12 cellular contexts compared by ENCODE assay signal in the genomic region with DNA sequence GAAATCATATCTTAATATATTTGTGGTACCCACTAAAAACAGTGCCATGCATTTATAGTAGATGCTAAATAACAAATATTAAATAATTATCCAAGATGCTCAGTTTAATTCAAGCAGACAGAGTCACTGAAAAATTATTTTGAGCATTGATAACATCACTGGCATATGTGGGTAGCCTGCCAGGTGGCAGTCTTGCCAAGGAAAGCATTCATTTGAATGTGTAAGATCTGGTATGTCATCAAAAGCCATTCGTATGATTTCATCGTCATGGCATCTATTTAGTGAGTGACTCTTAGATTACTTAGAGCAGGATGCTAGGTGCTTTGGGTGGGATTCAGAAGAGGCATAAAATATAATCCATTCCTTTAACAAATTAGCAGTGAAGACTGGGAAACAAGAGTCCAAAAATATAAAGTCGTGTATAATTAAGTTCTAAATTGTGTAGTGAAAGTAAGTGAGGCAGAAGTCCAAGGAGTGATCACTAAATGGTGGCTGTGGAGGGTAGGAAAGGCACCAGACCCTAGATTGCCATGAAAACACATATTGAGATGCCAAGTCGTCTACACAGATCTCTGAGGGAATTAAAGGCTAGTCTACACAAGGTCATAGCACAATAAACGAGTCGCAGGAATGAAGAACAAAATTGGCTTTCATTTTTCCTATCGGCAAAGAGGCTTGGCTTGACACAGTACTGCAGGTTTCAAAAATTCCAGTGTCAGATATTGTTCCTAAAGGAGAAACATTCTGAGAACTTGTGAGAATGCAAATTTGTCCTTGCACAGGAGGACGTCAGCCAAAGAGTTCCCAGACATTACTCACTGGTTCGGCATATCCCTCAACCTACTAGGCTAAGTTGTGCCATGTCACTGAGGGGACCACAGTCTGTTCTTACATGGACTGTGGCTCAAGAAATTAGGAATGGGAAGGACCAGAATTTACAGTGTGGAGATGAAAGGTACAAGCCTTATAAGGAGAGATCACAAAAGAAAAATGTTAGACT.
DNase-seq lines count a peak whose midpoint lies in the region; ATAC-seq and TF ChIP-seq lines count a peak whose summit lies in the region.
"Had no signal": no experiment of that assay in that cellular context is flagged by ENCODE, and none has a peak within 500 bp of the region (broad histone marks: within the 10 kb centered on the region; RNA-seq: fewer than 3 reads in every experiment).

No MANE protein-coding gene starts in this region.

- TF ChIP-seq CTCF in RWPE2 (IDR thresholded peaks at IDR 0.05; ENCODE audit: poor library complexity, severe bottlenecking) = peak; percentile 17
- no peak for TF ChIP-seq CTCF in fibroblast of the aortic adventitia (IDR thresholded peaks at IDR 0.05; ENCODE audit: insufficient read depth, low read length)
- TF ChIP-seq CTCF in tibial artery (IDR thresholded peaks at IDR 0.05) = no peak

- H3K9me3 ChIP-seq in RWPE2 (ENCODE audit: severe bottlenecking) = no peaks in the 10 kb centered on the region
- no peaks in the 10 kb centered on the region for H3K9me3 ChIP-seq in tibial artery
- H3K9me3 ChIP-seq: testis had no signal

- H3K27ac ChIP-seq in RWPE2 (ENCODE audit: poor library complexity, severe bottlenecking) (no peak overlapping the region), tibial artery (peak overlapping the region; percentile 52 to 69)
- H3K27ac ChIP-seq: cardiac muscle cell, testis had no signal

- ATAC-seq in RWPE2 (ENCODE audit: low read depth) = peak; percentile 57; the same call in 2 of the 3 replicates
- ATAC-seq in HG02623 (IDR thresholded peaks at IDR 0.05; ENCODE audit: unreplicated experiment) = no peak

- H3K27me3 ChIP-seq in RWPE2 (ENCODE audit: insufficient read depth, poor library complexity, severe bottlenecking) = no peaks in the 10 kb centered on the region
- no peaks in the 10 kb centered on the region for H3K27me3 ChIP-seq in tibial artery
- H3K27me3 ChIP-seq: cardiac muscle cell, testis had no signal

- H3K4me1 ChIP-seq in RWPE2 (ENCODE audit: insufficient read depth, poor library complexity, severe bottlenecking) = no peaks in the 10 kb centered on the region
- peaks cover 0 to 27% (median 4%) of the 10 kb centered on the region in 4 donors for H3K4me1 ChIP-seq in tibial artery
- H3K4me1 ChIP-seq: testis had no signal

- intact Hi-C loops in tibial artery (cut with DNase I; ENCODE audit: low total_unique reads) = no loop called here

- DNase-seq in NCI-H2081 (lab: John Stamatoyannopoulos, UW) (peak; percentile 5 to 19), NCI-H2081 treated with DMSO at 0.1 percent for 48 hours (lab: John Stamatoyannopoulos, UW) (no peak), RWPE2 (ENCODE audit: low spot score) (no peak), fibroblast of the aortic adventitia (ENCODE audit: low read depth) (peak; percentile 91), tibial artery (peak in 1 of 2 donors; percentile 71), NCI-H82 (lab: John Stamatoyannopoulos, UW) (no peak)
- DNase-seq in activated effector memory CD4-positive, alpha-beta T cell treated with anti-CD3 and anti-CD28 coated beads, Interleukin-2, amount 50 U/mL, for 16 hours = no peak
- DNase-seq: head of caudate nucleus; stimulated activated CD4-positive, alpha-beta T cell treated with anti-CD3 and anti-CD28 coated beads, Interleukin-4, amount 100 ng/mL, for 24 hours; testis had no signal

- H3K36me3 ChIP-seq in RWPE2 (ENCODE audit: low read depth) (no peaks in the 10 kb centered on the region), tibial artery (peaks cover 0 to 4% (median under 1%) of the 10 kb centered on the region in 3 donors)
- H3K36me3 ChIP-seq: cardiac muscle cell had no signal

- no peak overlapping the region for H3K4me3 ChIP-seq in RWPE2 (ENCODE audit: severe bottlenecking)
- peak overlapping the region; percentile 23 for H3K4me3 ChIP-seq in fibroblast of the aortic adventitia (ENCODE audit: low read depth, low read length)
- H3K4me3 ChIP-seq in tibial artery = peak overlapping the region; percentile 23 to 33
- H3K4me3 ChIP-seq: cardiac muscle cell, testis had no signal

Comparison
In these comparisons a context has a peak if more than half of its experiments do, and no peak if none do; other contexts are left out.
1. DNase-seq: peak in NCI-H2081 (2 of 2) and fibroblast of the aortic adventitia (single experiment); none in NCI-H2081 treated with DMSO at 0.1 percent for 48 hours (single experiment), RWPE2 (single experiment), activated effector memory CD4-positive, alpha-beta T cell treated with anti-CD3 and anti-CD28 coated beads, Interleukin-2, amount 50 U/mL, for 16 hours (single experiment) and NCI-H82 (single experiment).